Comparison of ENCODE assay signal across 16 cellular contexts in the genomic region with DNA sequence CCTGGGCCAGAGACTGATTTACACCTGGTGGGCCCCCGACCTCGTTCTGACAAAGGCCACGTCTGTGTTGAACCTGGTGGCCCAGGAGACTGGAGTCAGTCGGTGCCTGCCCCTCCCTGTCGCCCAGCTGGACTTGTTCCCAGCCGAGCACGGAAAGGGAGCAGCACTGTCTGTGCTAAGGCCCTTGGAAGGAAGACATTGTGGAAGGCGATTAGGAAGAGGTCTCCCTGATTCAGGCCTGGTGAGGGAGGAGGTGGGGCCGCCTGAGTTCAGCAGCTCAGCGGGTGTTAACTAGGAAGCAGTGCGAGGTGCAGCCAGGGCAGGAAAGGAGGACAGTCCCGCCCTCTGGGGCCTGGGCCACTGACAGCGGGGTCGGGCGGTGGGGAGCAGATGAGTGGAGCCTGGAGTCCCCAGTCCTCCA.
DNase-seq lines count a peak whose midpoint lies in the region; ATAC-seq, FAIRE-seq and TF ChIP-seq lines count a peak whose summit lies in the region.
"Had no signal": no experiment of that assay in that cellular context is flagged by ENCODE, and none has a peak within 500 bp of the region (broad histone marks: within the 10 kb centered on the region; RNA-seq: fewer than 3 reads in every experiment).

No MANE protein-coding gene starts in this region.

- H3K23ac ChIP-seq in H1 (ENCODE audit: insufficient read length): no peak overlapping the region

- H3K4me2 ChIP-seq in HepG2 (ENCODE audit: low read depth, low read length) (peak overlapping the region; percentile 39; the same call in 1 of the 2 replicates), H1 (ENCODE audit: insufficient read depth in 1 of 2, low read depth in 2 of 2, low read length in 2 of 2) (no peak overlapping the region)
- H3K4me2 ChIP-seq: PC-9 had no signal

- H3K27me3 ChIP-seq in HepG2 (ENCODE audit: control insufficient read depth in 1 of 2, insufficient read depth in 2 of 2, low read length in 2 of 2): peaks cover 5 to 20% of the 10 kb centered on the region in 2 experiments; a peak in 4 of 5 replicates
- H3K27me3 ChIP-seq in right lobe of liver: no peaks in the 10 kb centered on the region
- H3K27me3 ChIP-seq in H1 (replicated peaks in 1 of 4; ENCODE audit: control insufficient read depth in 3 of 4, extremely low read depth in 1 of 4, insufficient read depth in 3 of 4, low read length in 3 of 4): no peaks in the 10 kb centered on the region

- DNase-seq in HepG2 (ENCODE audit: low spot score): no peak
- DNase-seq in right lobe of liver: no peak
- DNase-seq in H1 (ENCODE audit: low read depth in 1 of 2, low spot score in 2 of 2): no peak
- DNase-seq in mesenteric fat pad (ENCODE audit: low spot score): peak; percentile 88
- no peak for DNase-seq in EL
- DNase-seq in NCI-H187 treated with DMSO at 0.1 percent for 48 hours (lab: John Stamatoyannopoulos, UW): no peak
- DNase-seq: CD8-positive, alpha-beta T cell; MV-4-11; NCI-H146; NCI-H2107; NCI-H69; PC-9 had no signal

- H3K14ac ChIP-seq in H1 (ENCODE audit: insufficient read length): no peak overlapping the region

- no peaks in the 10 kb centered on the region for H3K4me1 ChIP-seq in HepG2 (ENCODE audit: insufficient read depth, low read length)
- peaks cover 0 to 5% (median 0%) of the 10 kb centered on the region in 4 donors for H3K4me1 ChIP-seq in right lobe of liver
- peaks cover 0 to 4% (median 1%) of the 10 kb centered on the region in 4 experiments; a peak in 2 of 7 replicates for H3K4me1 ChIP-seq in H1 (replicated peaks in 1 of 4; ENCODE audit: control insufficient read depth in 3 of 4, insufficient read depth in 4 of 4, low read length in 3 of 4)

- no peak overlapping the region for H3K27ac ChIP-seq in HepG2 (ENCODE audit: extremely low read length, insufficient read depth, low read length)
- no peak overlapping the region for H3K27ac ChIP-seq in right lobe of liver
- H3K27ac ChIP-seq in H1 (ENCODE audit: low read depth, low read length): no peak overlapping the region
- H3K27ac ChIP-seq: PC-9, SK-N-MC had no signal

- H4K91ac ChIP-seq in H1 (replicated peaks; ENCODE audit: insufficient read length, low read length): peak overlapping the region; percentile 55

- TF ChIP-seq EP300 in HepG2 (IDR thresholded peaks at IDR 0.05; ENCODE audit: low read depth in 2 of 2, low read length in 2 of 2) (no peak), HepG2 (CRISPR knock-in tag; IDR thresholded peaks at IDR 0.05; ENCODE audit: borderline replicate concordance) (no peak), H1 (IDR thresholded peaks at IDR 0.05; ENCODE audit: borderline replicate concordance in 1 of 2, low read depth in 2 of 2, low read length in 2 of 2) (no peak)

- intact Hi-C loops in HepG2 (cut with micrococcal nuclease; ENCODE audit: unreplicated experiment) (loop anchor here (5.0 to 10.0 kb wide), 3 partner anchors 39 to 1121 kb away; no protein-coding TSS in a partner anchor), right lobe of liver (cut with DNase I) (loop anchor here (5.0 to 10.0 kb wide), 2 partner anchors 204 to 521 kb away; no protein-coding TSS in a partner anchor)

- FAIRE-seq in HepG2 (lab: Jason Lieb, UNC) (no peak), H1 (lab: Jason Lieb, UNC) (no peak)
- FAIRE-seq: D721Med, H54 had no signal

- no peak overlapping the region for H3K4ac ChIP-seq in H1 (replicated peaks; ENCODE audit: insufficient read length, low read depth, low read length)

- in situ Hi-C loops in HepG2 (cut with HindIII; ENCODE audit: extremely low pct_ligation_motif_present, low pct_unique_long_range_greater_than_20kb): loop anchor here (5.0 kb wide), 2 partner anchors 214 to 509 kb away; no protein-coding TSS in a partner anchor

- H3K36me3 ChIP-seq in HepG2 (replicated peaks in 1 of 2; ENCODE audit: control insufficient read depth in 1 of 2, insufficient read depth in 2 of 2, low read length in 2 of 2) (no peaks in the 10 kb centered on the region), right lobe of liver (no peaks in the 10 kb centered on the region), H1 (ENCODE audit: control insufficient read depth in 2 of 4, insufficient read depth in 4 of 4, low read length in 3 of 4) (no peaks in the 10 kb centered on the region)

- no peak overlapping the region; the same call in 1 of the 2 replicates for H2BK15ac ChIP-seq in H1 (ENCODE audit: low read length)

- H2BK120ac ChIP-seq in H1 (replicated peaks; ENCODE audit: low read depth, low read length): no peak overlapping the region

- POLR2A ChIA-PET in HepG2 (lab: Yijun Ruan, JAX): no interaction called here
- POLR2A ChIA-PET in H1 (lab: Charles Lee; ENCODE audit: partially characterized antibody): interaction anchor here (1.0 kb wide), 1 partner anchor 38 kb away, joined by 3 read pairs; no protein-coding TSS in a partner anchor

- H3K4me3 ChIP-seq in HepG2 (replicated peaks in 1 of 3; ENCODE audit: insufficient read depth in 1 of 3, low read depth in 2 of 3, low read length in 3 of 3) (peak overlapping the region in 1 of 3 experiments; percentile 33; a peak in 1 of 6 replicates), right lobe of liver (no peak overlapping the region), H1 (ENCODE audit: extremely low read depth in 1 of 4, insufficient read depth in 2 of 4, low read depth in 3 of 4, low read length in 4 of 4) (no peak overlapping the region)
- H3K4me3 ChIP-seq: PC-9, SK-N-MC had no signal

- H4K20me1 ChIP-seq in HepG2 (ENCODE audit: insufficient read depth, low read length) (no peaks in the 10 kb centered on the region), H1 (replicated peaks in 1 of 2; ENCODE audit: control insufficient read depth in 1 of 2, insufficient read depth in 2 of 2, low read length in 2 of 2) (no peaks in the 10 kb centered on the region)

- TF ChIP-seq RAD21 in HepG2 (CRISPR knock-in tag; IDR thresholded peaks at IDR 0.05) (no peak), H1 (IDR thresholded peaks at IDR 0.05 in 1 of 2, conservative IDR thresholded peaks at IDR 0.05 in 1 of 2; ENCODE audit: low read depth in 2 of 2, low read length in 2 of 2) (no peak)

- WGBS in HepG2 (ENCODE audit: low lambda C conversion rate): 5% methylated on average over 8 of the region's 15 CpGs
- 37% methylated on average over 9 of the region's 15 CpGs for WGBS in right lobe of liver (ENCODE audit: insufficient coverage, low coverage, low lambda C conversion rate, missing lambda C conversion rate)
- WGBS in H1 (ENCODE audit: extremely low coverage in 1 of 2, insufficient coverage in 1 of 2, insufficient read length in 1 of 2, insufficient replicate concordance in 2 of 2, low coverage in 1 of 2, low lambda C conversion rate in 2 of 2, missing lambda C conversion rate in 1 of 2), 2 experiments: 82% methylated on average over 14 of the region's 15 CpGs; no CpG with 5 or more reads in 1 of the 2 experiments

- BruUV-seq in HepG2 (replicated peaks; lab: Mats Ljungman, UMichigan): no TSS peak

- CTCF ChIA-PET in HepG2 (lab: Yijun Ruan, JAX; ENCODE audit: low intra/inter-chr PET ratio, low total read pairs) (no interaction called here), H1 (lab: Charles Lee; ENCODE audit: partially characterized antibody) (interaction anchor here (0.7 to 4.3 kb wide), 14 partner anchors 12 to 271 kb away, joined by 3 to 48 read pairs (median 4); no protein-coding TSS in a partner anchor)

- no peaks in the 10 kb centered on the region for H3K79me1 ChIP-seq in H1 (ENCODE audit: low read depth, low read length)

- H2BK5ac ChIP-seq in H1 (ENCODE audit: low read depth, low read length): peak overlapping the region; percentile 68; the same call in 1 of the 2 replicates

- H2BK12ac ChIP-seq in H1 (ENCODE audit: low read depth, low read length): no peak overlapping the region

- no peak overlapping the region for H3K9ac ChIP-seq in HepG2 (ENCODE audit: insufficient read depth, low read depth, low read length)
- no peak overlapping the region for H3K9ac ChIP-seq in H1 (replicated peaks in 1 of 4; ENCODE audit: extremely low read depth in 1 of 4, low read depth in 3 of 4, low read length in 3 of 4)

- ATAC-seq in HepG2: peak; percentile 50
- no peak for ATAC-seq in right lobe of liver
- no peak for ATAC-seq in HG03196 (IDR thresholded peaks at IDR 0.05; ENCODE audit: unreplicated experiment)
- ATAC-seq: CD8-positive, alpha-beta T cell had no signal

- no peak overlapping the region for H2BK20ac ChIP-seq in H1 (ENCODE audit: low read length)

- no peaks in the 10 kb centered on the region for H3K9me3 ChIP-seq in HepG2 (ENCODE audit: low read length)
- no peaks in the 10 kb centered on the region for H3K9me3 ChIP-seq in right lobe of liver
- no peaks in the 10 kb centered on the region for H3K9me3 ChIP-seq in H1 (ENCODE audit: insufficient read depth in 2 of 2, low read depth in 1 of 2, low read length in 1 of 2)

- H4K5ac ChIP-seq in H1 (ENCODE audit: insufficient read length, low read depth, low read length): no peak overlapping the region

- H3K56ac ChIP-seq in H1 (replicated peaks; ENCODE audit: insufficient read length, low read depth, low read length): no peak overlapping the region

- peak overlapping the region; percentile 65 for H4K8ac ChIP-seq in H1 (ENCODE audit: extremely low read depth, insufficient read depth, low read length)

- no peak for TF ChIP-seq POLR2A in HepG2 (IDR thresholded peaks at IDR 0.05; ENCODE audit: insufficient read depth in 1 of 2, low read depth in 2 of 2, low read length in 2 of 2)
- TF ChIP-seq POLR2A in right lobe of liver (IDR thresholded peaks at IDR 0.05): no peak
- TF ChIP-seq POLR2A in H1 (IDR thresholded peaks at IDR 0.05; ENCODE audit: control extremely low read depth in 1 of 2, low read depth in 2 of 2, low read length in 2 of 2): no peak

- no peak for TF ChIP-seq CTCF in HepG2 (CRISPR knock-in tag; IDR thresholded peaks at IDR 0.05)
- no peak for TF ChIP-seq CTCF in right lobe of liver (IDR thresholded peaks at IDR 0.05)
- no peak for TF ChIP-seq CTCF in H1 (IDR thresholded peaks at IDR 0.05; ENCODE audit: control extremely low read depth in 1 of 3, insufficient read depth in 1 of 3, low read depth in 1 of 3, low read length in 3 of 3)

- H2AFZ ChIP-seq in HepG2 (ENCODE audit: low read length) (no peak overlapping the region), H1 (ENCODE audit: low read length) (no peak overlapping the region)
- H2AFZ ChIP-seq: PC-9 had no signal

- H3K79me2 ChIP-seq in HepG2 (ENCODE audit: insufficient read depth, low read length) (no peaks in the 10 kb centered on the region), H1 (ENCODE audit: control insufficient read depth in 1 of 2, insufficient read depth in 2 of 2, low read length in 2 of 2) (no peaks in the 10 kb centered on the region)

- H3K18ac ChIP-seq in H1 (ENCODE audit: extremely low read depth, low read length): no peak overlapping the region

- H3K23me2 ChIP-seq in H1 (ENCODE audit: low read depth, low read length): no peaks in the 10 kb centered on the region

- H2AK5ac ChIP-seq in H1 (ENCODE audit: low read depth, low read length): no peak overlapping the region

TF ChIP-seq in HepG2, 621 proteins besides CTCF, POLR2A, EP300 and RAD21 (continues in another document):
- TF ChIP-seq PHF8 (CRISPR knock-in tag; IDR thresholded peaks at IDR 0.05): no peak
- TF ChIP-seq TBX2 (CRISPR knock-in tag; IDR thresholded peaks at IDR 0.05; ENCODE audit: borderline replicate concordance): no peak

TF ChIP-seq in H1, 55 proteins besides CTCF, POLR2A, EP300 and RAD21 (continues in another document):
- TF ChIP-seq POLR2AphosphoS5 (IDR thresholded peaks at IDR 0.05; ENCODE audit: low read depth, low read length) (no peak), BCL11A (IDR thresholded peaks at IDR 0.05; ENCODE audit: low read depth in 2 of 2, low read length in 2 of 2) (no peak), JUN (IDR thresholded peaks at IDR 0.05; ENCODE audit: low read depth, low read length) (no peak)
